In the genomic region with DNA sequence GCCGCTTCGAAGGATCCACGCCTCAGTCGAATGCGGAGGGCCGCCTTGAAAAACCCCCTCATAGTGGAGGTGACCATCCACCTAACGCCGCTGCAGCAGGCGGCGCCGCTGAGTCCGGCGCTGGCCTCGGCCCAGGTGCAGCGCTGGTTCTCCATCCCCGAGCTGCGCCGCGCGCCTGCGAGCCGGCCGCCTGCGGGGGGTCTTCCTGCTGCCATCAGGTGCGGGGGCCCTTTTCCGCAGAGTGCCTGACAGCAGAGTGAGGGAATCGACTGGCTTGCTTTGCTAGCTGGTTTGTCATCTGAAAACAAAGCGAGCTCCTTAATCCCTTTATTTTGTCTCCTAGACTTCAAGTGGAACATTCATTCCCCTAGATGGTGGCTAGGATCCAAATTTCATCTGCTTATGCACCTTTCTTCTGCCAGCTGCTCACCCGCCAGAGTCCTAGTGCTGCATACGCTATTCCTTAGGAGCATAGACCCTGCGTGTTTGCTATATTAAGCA, we compare ENCODE assay signal across 9 cellular contexts. TPM values are rescaled to one million over a fixed set of nuclear protein-coding genes. Genes with fewer than 3 reads are reported as not detected.
A peak's percentile ranks its signal among the peaks of the same experiment; 100 is the strongest.
DNase-seq lines count a peak whose midpoint lies in the region; ATAC-seq, FAIRE-seq and TF ChIP-seq lines count a peak whose summit lies in the region.
"Had no signal": no experiment of that assay in that cellular context is flagged by ENCODE, and none has a peak within 500 bp of the region (broad histone marks: within the 10 kb centered on the region; RNA-seq: fewer than 3 reads in every experiment).

No MANE protein-coding gene starts in this region.

- H3K4me3 Mint-ChIP-seq in MCF 10A (ENCODE audit: unreplicated experiment) = peak overlapping the region; percentile 60
- peak overlapping the region; percentile 80 for H3K4me3 Mint-ChIP-seq in stimulated activated memory B cell treated with anti-CD40 and anti-IgM and Interleukin-4, amounts not matched to agents 10 μg/mL and 1 μg/mL and 100 μg/mL, for 72 hours

- in situ Hi-C loops in KBM-7 (cut with MboI; ENCODE audit: low pct_unique_long_range_greater_than_20kb, low sequenced_read_pairs) = no loop called here

- H3K9me3 ChIP-seq in ES-I3 (ENCODE audit: control insufficient read depth, insufficient read depth, low read length) (no peaks in the 10 kb centered on the region), kidney (ENCODE audit: control insufficient read depth in 1 of 2, low read length in 2 of 2) (no peaks in the 10 kb centered on the region)

- no peak for FAIRE-seq in kidney (lab: Jason Lieb, UNC)
- no peak for FAIRE-seq in GM19239 (lab: Jason Lieb, UNC)

- intact Hi-C loops in MCF 10A (cut with micrococcal nuclease) (no loop called here), kidney (cut with DNase I) (loop anchor here (10.0 kb wide), 1 partner anchor 120 kb away; no protein-coding TSS in a partner anchor)

- H3K9ac ChIP-seq in ES-I3 (ENCODE audit: low read depth, low read length) = peak overlapping the region; percentile 61
- H3K9ac ChIP-seq in kidney (ENCODE audit: low read length in 2 of 2) = peak overlapping the region; percentile 42 to 61

- no TSS peak for BruUV-seq in MCF 10A (replicated peaks; lab: Mats Ljungman, UMichigan)

- H3K4me1 Mint-ChIP-seq in MCF 10A (ENCODE audit: insufficient read depth, unreplicated experiment) = peaks cover 8% of the 10 kb centered on the region
- H3K4me1 Mint-ChIP-seq in stimulated activated memory B cell treated with anti-CD40 and anti-IgM and Interleukin-4, amounts not matched to agents 10 μg/mL and 1 μg/mL and 100 μg/mL, for 72 hours = peaks cover 16% of the 10 kb centered on the region

- no peaks in the 10 kb centered on the region for H3K27me3 Mint-ChIP-seq in MCF 10A (ENCODE audit: insufficient read depth, unreplicated experiment)
- no peaks in the 10 kb centered on the region for H3K27me3 Mint-ChIP-seq in stimulated activated memory B cell treated with anti-CD40 and anti-IgM and Interleukin-4, amounts not matched to agents 10 μg/mL and 1 μg/mL and 100 μg/mL, for 72 hours

- peak; percentile 35 to 90 (median 81) for DNase-seq in NCI-H1417 (lab: John Stamatoyannopoulos, UW)
- DNase-seq in MCF 10A (ENCODE audit: unreplicated experiment) = no peak
- peak; percentile 77 for DNase-seq in kidney
- no peak for DNase-seq in GM19239 (ENCODE audit: insufficient read length, low spot score)
- DNase-seq in KBM-7 = no peak

- H3K36me3 Mint-ChIP-seq in MCF 10A (ENCODE audit: insufficient read depth, unreplicated experiment) = peaks cover 6% of the 10 kb centered on the region
- H3K36me3 Mint-ChIP-seq in stimulated activated memory B cell treated with anti-CD40 and anti-IgM and Interleukin-4, amounts not matched to agents 10 μg/mL and 1 μg/mL and 100 μg/mL, for 72 hours = no peaks in the 10 kb centered on the region

- CTCF ChIA-PET in MCF 10A (lab: Yijun Ruan, JAX) = interaction anchor here (0.6 to 9.8 kb wide), 5 partner anchors 10 to 247 kb away, joined by 3 to 162 read pairs (median 3); no protein-coding TSS in a partner anchor

- H3K9me3 Mint-ChIP-seq in MCF 10A (ENCODE audit: unreplicated experiment) = no peaks in the 10 kb centered on the region
- no peaks in the 10 kb centered on the region for H3K9me3 Mint-ChIP-seq in stimulated activated memory B cell treated with anti-CD40 and anti-IgM and Interleukin-4, amounts not matched to agents 10 μg/mL and 1 μg/mL and 100 μg/mL, for 72 hours

- peaks cover 7% of the 10 kb centered on the region for H3K4me1 ChIP-seq in ES-I3 (ENCODE audit: insufficient read depth, low read length)
- peaks cover 0 to 5% of the 10 kb centered on the region in 2 donors for H3K4me1 ChIP-seq in kidney (ENCODE audit: control insufficient read depth in 1 of 2, insufficient read depth in 1 of 2, low read depth in 1 of 2, low read length in 2 of 2)

- H3K36me3 ChIP-seq in ES-I3 (ENCODE audit: insufficient read depth, low read length) (no peaks in the 10 kb centered on the region), kidney (ENCODE audit: control insufficient read depth in 1 of 2, insufficient read depth in 2 of 2, low read length in 2 of 2) (no peaks in the 10 kb centered on the region)

- POLR2A ChIA-PET in MCF 10A (lab: Yijun Ruan, JAX) = interaction anchor here (1.3 to 2.8 kb wide), 3 partner anchors 10 to 156 kb away, joined by 3 to 11 read pairs (median 3); no protein-coding TSS in a partner anchor

- H3K27ac Mint-ChIP-seq in MCF 10A (ENCODE audit: low read depth, unreplicated experiment) = no peak overlapping the region
- peak overlapping the region; percentile 86 for H3K27ac Mint-ChIP-seq in stimulated activated memory B cell treated with anti-CD40 and anti-IgM and Interleukin-4, amounts not matched to agents 10 μg/mL and 1 μg/mL and 100 μg/mL, for 72 hours

- H3K4me3 ChIP-seq in kidney (ENCODE audit: low read length in 2 of 2) = peak overlapping the region in 1 of 2 donors; percentile 76

- peak; percentile 52 for ATAC-seq in stimulated activated memory B cell treated with anti-CD40 and anti-IgM and Interleukin-4, amounts not matched to agents 10 μg/mL and 1 μg/mL and 100 μg/mL, for 72 hours
- ATAC-seq in GM19395 (IDR thresholded peaks at IDR 0.05; ENCODE audit: unreplicated experiment) = no peak

- TF ChIP-seq CTCF in MCF 10A (IDR thresholded peaks at IDR 0.05; ENCODE audit: unreplicated experiment) (no peak), kidney (IDR thresholded peaks at IDR 0.05; ENCODE audit: borderline replicate concordance, extremely low read depth, insufficient read depth) (peak; percentile 48)

- H3K27ac ChIP-seq in kidney (ENCODE audit: low read depth in 2 of 2, low read length in 2 of 2) = peak overlapping the region; percentile 34 to 72

RNA-seq across cellular contexts. Expression of a gene that starts 10.4 kb away (rescaled TPM):
- 18.5 and 33.0 TPM in 2 replicates for total RNA-seq in MCF 10A (2022)
- total RNA-seq in kidney = 32.3 TPM
- 9.3 TPM for polyA plus RNA-seq in kidney (ENCODE audit: insufficient read depth, low read depth, low replicate concordance)

RNA-seq across cellular contexts. Expression of a gene that starts 22.1 kb away (rescaled TPM):
- total RNA-seq in MCF 10A (2022) (not detected in 2 replicates), kidney (not detected)
- polyA plus RNA-seq in kidney (ENCODE audit: insufficient read depth, low read depth, low replicate concordance) = 1.4 TPM
- total RNA-seq: LHCN-M2 had no signal

RNA-seq across cellular contexts. Expression of a gene that starts 42.7 kb away (rescaled TPM):
- not detected in 2 replicates for total RNA-seq in MCF 10A (2022)
- total RNA-seq in kidney = 3.1 TPM
- 10.6 TPM for polyA plus RNA-seq in kidney (ENCODE audit: insufficient read depth, low read depth, low replicate concordance)

Comparison
In these comparisons a context has a peak if more than half of its experiments do, and no peak if none do; other contexts are left out.
1. DNase-seq: peak in NCI-H1417 (3 of 3) and kidney (single experiment); none in MCF 10A (single experiment), GM19239 (single experiment) and KBM-7 (single experiment).